Comparison of ENCODE assay signal across 9 cellular contexts in the genomic region with DNA sequence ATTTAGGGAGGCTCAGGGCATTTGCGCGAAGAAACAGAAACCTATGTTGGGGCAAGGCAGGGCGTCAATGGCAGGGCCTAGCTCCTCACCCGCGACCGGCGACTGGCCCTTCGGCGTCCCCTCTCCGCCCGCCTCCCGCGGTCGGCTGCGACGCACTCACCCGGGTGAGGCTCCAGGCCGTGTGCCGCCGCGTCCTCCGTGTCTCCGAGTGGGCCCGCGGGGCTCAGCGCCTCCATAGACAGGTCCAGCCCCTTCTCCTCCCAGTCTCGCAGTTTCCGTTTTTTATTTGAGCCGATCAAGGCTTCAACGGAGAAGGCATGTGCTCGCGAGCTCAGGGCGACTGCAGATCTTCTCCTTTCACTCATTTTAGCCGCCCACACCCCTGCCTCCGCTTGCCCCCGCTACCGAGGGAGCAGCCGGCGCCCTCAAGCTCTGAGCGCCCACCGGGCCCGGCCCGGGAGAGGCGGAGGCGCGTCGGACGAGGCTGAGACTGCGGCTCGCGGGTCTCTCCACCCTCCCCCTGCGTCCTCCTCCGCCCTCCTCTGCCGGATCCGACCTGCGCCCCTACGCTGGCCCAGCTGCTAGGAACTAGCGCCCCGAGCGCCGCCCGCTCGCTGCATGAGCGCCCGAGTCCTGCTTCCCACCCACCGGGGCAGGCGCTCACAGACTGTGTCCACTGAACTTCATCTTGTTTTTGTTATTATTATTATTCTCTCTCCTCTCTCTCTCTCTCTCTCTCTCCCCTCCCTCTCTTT. TPM values are rescaled to one million over a fixed set of nuclear protein-coding genes. Genes with fewer than 3 reads are reported as not detected.
DNase-seq lines count a peak whose midpoint lies in the region; ATAC-seq lines count a peak whose summit lies in the region.
"Had no signal": no experiment of that assay in that cellular context is flagged by ENCODE, and none has a peak within 500 bp of the region (broad histone marks: within the 10 kb centered on the region; RNA-seq: fewer than 3 reads in every experiment).

No MANE protein-coding gene starts in this region.

- peaks cover 8% of the 10 kb centered on the region for H3K36me3 Mint-ChIP-seq in stimulated activated memory B cell treated with anti-CD40 and anti-IgM and Interleukin-4, amounts not matched to agents 10 μg/mL and 1 μg/mL and 100 μg/mL, for 72 hours

- H3K4me1 Mint-ChIP-seq in stimulated activated memory B cell treated with anti-CD40 and anti-IgM and Interleukin-4, amounts not matched to agents 10 μg/mL and 1 μg/mL and 100 μg/mL, for 72 hours: peaks cover 34% of the 10 kb centered on the region

- H3K4me3 Mint-ChIP-seq in stimulated activated memory B cell treated with anti-CD40 and anti-IgM and Interleukin-4, amounts not matched to agents 10 μg/mL and 1 μg/mL and 100 μg/mL, for 72 hours: peak overlapping the region; percentile 56

- peaks cover 2% of the 10 kb centered on the region for H3K4me1 ChIP-seq in right cardiac atrium (ENCODE audit: control insufficient read depth, insufficient read depth, low read length)

- peaks cover 100% of the 10 kb centered on the region for H3K27me3 Mint-ChIP-seq in stimulated activated memory B cell treated with anti-CD40 and anti-IgM and Interleukin-4, amounts not matched to agents 10 μg/mL and 1 μg/mL and 100 μg/mL, for 72 hours

- 2% methylated on average over 67 of the region's 67 CpGs for WGBS in right cardiac atrium

- no peaks in the 10 kb centered on the region for H3K27me3 ChIP-seq in right cardiac atrium (ENCODE audit: control insufficient read depth, insufficient read depth)

- DNase-seq in NCI-H524 (lab: John Stamatoyannopoulos, UW) (peak; percentile 29 to 52), NCI-H524 treated with DMSO at 0.1 percent for 48 hours (lab: John Stamatoyannopoulos, UW) (no peak), T1000 (lab: John Stamatoyannopoulos, UW) (peak; percentile 45), right cardiac atrium (peak; percentile 49 to 80 (median 61)), A172 (ENCODE audit: low spot score) (no peak), posterior vena cava (ENCODE audit: low spot score) (no peak), HUDEP-2 (lab: John Stamatoyannopoulos, UW; ENCODE audit: unreplicated experiment in 76 of 76) (no peak)

- peaks cover 8% of the 10 kb centered on the region for H3K9me3 Mint-ChIP-seq in stimulated activated memory B cell treated with anti-CD40 and anti-IgM and Interleukin-4, amounts not matched to agents 10 μg/mL and 1 μg/mL and 100 μg/mL, for 72 hours

- H3K4me3 ChIP-seq in right cardiac atrium (ENCODE audit: low read length): peak overlapping the region; percentile 57

- H3K9me3 ChIP-seq in right cardiac atrium (ENCODE audit: control insufficient read depth, low read length): no peaks in the 10 kb centered on the region

- ATAC-seq in right cardiac atrium: peak; percentile 67 to 73
- no peak for ATAC-seq in stimulated activated memory B cell treated with anti-CD40 and anti-IgM and Interleukin-4, amounts not matched to agents 10 μg/mL and 1 μg/mL and 100 μg/mL, for 72 hours

- H3K27ac Mint-ChIP-seq in stimulated activated memory B cell treated with anti-CD40 and anti-IgM and Interleukin-4, amounts not matched to agents 10 μg/mL and 1 μg/mL and 100 μg/mL, for 72 hours: no peak overlapping the region

- H3K27ac ChIP-seq in right cardiac atrium (ENCODE audit: low read length): peak overlapping the region; percentile 15
- H3K27ac ChIP-seq: C4-2B had no signal

- intact Hi-C loops in right cardiac atrium (cut with DNase I): no loop called here
- intact Hi-C loops in posterior vena cava (cut with DNase I): loop anchor here in 1 of 2 donors (10.0 kb wide), 1 partner anchor 233 kb away; no protein-coding TSS in a partner anchor

RNA-seq across cellular contexts. Expression of a gene that starts 0.5 kb away (rescaled TPM):
- total RNA-seq in right cardiac atrium: 1 to 10 TPM; 2.0 to 4.4 (median 2.8) TPM
- 1.1 TPM for polyA plus RNA-seq in right cardiac atrium
- not detected in 2 replicates for total RNA-seq in A172 (2014; rRNA removed; shearing (Covaris generic))
- 1 to 10 TPM; 2.5 to 4.8 TPM for total RNA-seq in posterior vena cava

Comparison
In these comparisons a context has a peak if more than half of its experiments do, and no peak if none do; other contexts are left out.
1. DNase-seq: peak in NCI-H524 (2 of 2), T1000 (single experiment) and right cardiac atrium (3 of 3); none in NCI-H524 treated with DMSO at 0.1 percent for 48 hours (single experiment), A172 (single experiment), posterior vena cava (single experiment) and HUDEP-2 (0 of 76).